Comparison of ENCODE assay signal across 13 cellular contexts in the genomic region with DNA sequence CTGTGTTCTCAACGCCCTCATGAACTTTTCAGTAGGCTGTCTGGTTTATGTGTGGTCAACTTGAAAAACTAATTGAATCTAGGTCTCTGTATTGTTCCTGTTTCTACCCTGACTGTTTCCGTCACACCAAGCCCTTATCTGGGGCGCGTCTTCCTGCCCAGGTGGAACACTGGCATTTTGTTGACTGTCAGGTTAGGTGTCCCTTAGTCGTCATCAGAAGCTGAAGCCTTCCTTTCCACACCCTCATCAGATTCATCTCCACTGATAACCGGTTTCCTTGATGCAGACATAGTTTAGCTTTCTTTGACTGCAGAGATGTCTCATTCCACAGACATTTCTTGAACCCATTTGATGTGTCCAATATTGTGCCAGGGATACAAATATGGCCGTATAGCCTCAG.
A peak's percentile ranks its signal among the peaks of the same experiment; 100 is the strongest.
DNase-seq lines count a peak whose midpoint lies in the region; ATAC-seq and TF ChIP-seq lines count a peak whose summit lies in the region.
"Had no signal": no experiment of that assay in that cellular context is flagged by ENCODE, and none has a peak within 500 bp of the region (broad histone marks: within the 10 kb centered on the region; RNA-seq: fewer than 3 reads in every experiment).

No MANE protein-coding gene starts in this region.

- POLR2A ChIA-PET in activated CD4-positive, alpha-beta memory T cell treated with anti-CD3 and anti-CD28 coated beads, Interleukin-2, amount 10 ng/mL, durations not matched to agents 7 days and 5 days (lab: Charles Lee) = interaction anchor here (0.6 to 15.5 kb wide), 21 partner anchors 10 to 271 kb away, joined by 3 to 579 read pairs (median 14); partner anchors contain the start of genes BORCS5, CDKN1B and DUSP16

- no peaks in the 10 kb centered on the region for H3K36me3 ChIP-seq in effector memory CD4-positive, alpha-beta T cell (ENCODE audit: control insufficient read depth, insufficient read depth, low read length)

- CTCF ChIA-PET in activated CD4-positive, alpha-beta memory T cell treated with anti-CD3 and anti-CD28 coated beads, Interleukin-2, amount 10 ng/mL, durations not matched to agents 7 days and 5 days (lab: Charles Lee) = interaction anchor here (1.1 to 4.0 kb wide), 9 partner anchors 9 to 98 kb away, joined by 3 to 34 read pairs (median 7); no protein-coding TSS in a partner anchor

- no peaks in the 10 kb centered on the region for H3K27me3 ChIP-seq in effector memory CD4-positive, alpha-beta T cell (replicated peaks; ENCODE audit: control insufficient read depth, insufficient read depth, low read length, poor library complexity, severe bottlenecking)
- H3K27me3 ChIP-seq: sigmoid colon had no signal

- peak overlapping the region; percentile 97 for H3K27ac Mint-ChIP-seq in activated CD4-positive, alpha-beta memory T cell treated with anti-CD3 and anti-CD28 coated beads, Interleukin-2, amount 10 ng/mL, durations not matched to agents 7 days and 5 days
- H3K27ac Mint-ChIP-seq in stimulated activated naive B cell treated with anti-CD40 and anti-IgM and Interleukin-4, amounts not matched to agents 10 μg/mL and 1 μg/mL and 100 μg/mL, for 72 hours = no peak overlapping the region
- H3K27ac Mint-ChIP-seq in osteocyte (ENCODE audit: unreplicated experiment) = no peak overlapping the region

- no peaks in the 10 kb centered on the region for H3K9me3 ChIP-seq in effector memory CD4-positive, alpha-beta T cell (ENCODE audit: control insufficient read depth, low read length)
- H3K9me3 ChIP-seq: sigmoid colon had no signal

- peaks cover 93% of the 10 kb centered on the region for H3K4me1 Mint-ChIP-seq in activated CD4-positive, alpha-beta memory T cell treated with anti-CD3 and anti-CD28 coated beads, Interleukin-2, amount 10 ng/mL, durations not matched to agents 7 days and 5 days
- H3K4me1 Mint-ChIP-seq in stimulated activated naive B cell treated with anti-CD40 and anti-IgM and Interleukin-4, amounts not matched to agents 10 μg/mL and 1 μg/mL and 100 μg/mL, for 72 hours = peaks cover 3 to 24% of the 10 kb centered on the region in 2 donors
- H3K4me1 Mint-ChIP-seq in osteocyte (ENCODE audit: unreplicated experiment) = peaks cover 9% of the 10 kb centered on the region

- H3K4me3 Mint-ChIP-seq in activated CD4-positive, alpha-beta memory T cell treated with anti-CD3 and anti-CD28 coated beads, Interleukin-2, amount 10 ng/mL, durations not matched to agents 7 days and 5 days = peak overlapping the region; percentile 36
- H3K4me3 Mint-ChIP-seq in stimulated activated naive B cell treated with anti-CD40 and anti-IgM and Interleukin-4, amounts not matched to agents 10 μg/mL and 1 μg/mL and 100 μg/mL, for 72 hours = no peak overlapping the region
- no peak overlapping the region for H3K4me3 Mint-ChIP-seq in osteocyte (ENCODE audit: unreplicated experiment)
- H3K4me3 Mint-ChIP-seq: H9 had no signal

- H3K27ac ChIP-seq in effector memory CD4-positive, alpha-beta T cell (ENCODE audit: insufficient read depth, low read length, poor library complexity, severe bottlenecking) = peak overlapping the region; percentile 86
- H3K27ac ChIP-seq: KMS-11, sigmoid colon had no signal

- H3K36me3 Mint-ChIP-seq in activated CD4-positive, alpha-beta memory T cell treated with anti-CD3 and anti-CD28 coated beads, Interleukin-2, amount 10 ng/mL, durations not matched to agents 7 days and 5 days (ENCODE audit: low read depth) = peaks cover 63% of the 10 kb centered on the region
- peaks cover 48 to 64% of the 10 kb centered on the region in 2 donors for H3K36me3 Mint-ChIP-seq in stimulated activated naive B cell treated with anti-CD40 and anti-IgM and Interleukin-4, amounts not matched to agents 10 μg/mL and 1 μg/mL and 100 μg/mL, for 72 hours
- peaks cover 32% of the 10 kb centered on the region for H3K36me3 Mint-ChIP-seq in osteocyte (ENCODE audit: unreplicated experiment)

- peak; percentile 14 to 70 for ATAC-seq in stimulated activated naive B cell treated with anti-CD40 and anti-IgM and Interleukin-4, amounts not matched to agents 10 μg/mL and 1 μg/mL and 100 μg/mL, for 72 hours (replicated peaks)
- no peak for ATAC-seq in GM21576 (IDR thresholded peaks at IDR 0.05; ENCODE audit: unreplicated experiment)

- DNase-seq in T follicular helper cell (ENCODE audit: low read depth) (peak; percentile 68), DMS53 treated with DMSO at 0.1 percent for 48 hours (lab: John Stamatoyannopoulos, UW; ENCODE audit: unreplicated experiment) (no peak), osteocyte (ENCODE audit: extremely low spot score, unreplicated experiment) (no peak), NCI-H1417 (lab: John Stamatoyannopoulos, UW) (no peak)
- DNase-seq in activated CD4-positive, alpha-beta memory T cell treated with anti-CD3 and anti-CD28 coated beads, Interleukin-2, amount 10 ng/mL, durations not matched to agents 7 days and 5 days = peak; percentile 75
- peak; percentile 63 to 78 (median 76) for DNase-seq in effector memory CD4-positive, alpha-beta T cell
- DNase-seq in stimulated activated naive B cell treated with anti-CD40 and anti-IgM and Interleukin-4, amounts not matched to agents 10 μg/mL and 1 μg/mL and 100 μg/mL, for 72 hours = no peak
- DNase-seq: Calu3, H9, NCI-H2171 treated with DMSO at 0.1 percent for 48 hours, sigmoid colon had no signal

- peaks cover 68% of the 10 kb centered on the region for H3K4me1 ChIP-seq in effector memory CD4-positive, alpha-beta T cell (ENCODE audit: control insufficient read depth, insufficient read depth, low read length, poor library complexity, severe bottlenecking)

- no peak overlapping the region for H3K4me3 ChIP-seq in effector memory CD4-positive, alpha-beta T cell (ENCODE audit: insufficient read depth, low read depth, low read length, poor library complexity, severe bottlenecking)
- H3K4me3 ChIP-seq: sigmoid colon had no signal

- TF ChIP-seq CTCF in osteocyte (IDR thresholded peaks at IDR 0.05) = no peak

- H3K27me3 Mint-ChIP-seq in activated CD4-positive, alpha-beta memory T cell treated with anti-CD3 and anti-CD28 coated beads, Interleukin-2, amount 10 ng/mL, durations not matched to agents 7 days and 5 days = no peaks in the 10 kb centered on the region
- H3K27me3 Mint-ChIP-seq in stimulated activated naive B cell treated with anti-CD40 and anti-IgM and Interleukin-4, amounts not matched to agents 10 μg/mL and 1 μg/mL and 100 μg/mL, for 72 hours = no peaks in the 10 kb centered on the region
- no peaks in the 10 kb centered on the region for H3K27me3 Mint-ChIP-seq in osteocyte (ENCODE audit: unreplicated experiment)

- peaks cover 3% of the 10 kb centered on the region for H3K9me3 Mint-ChIP-seq in activated CD4-positive, alpha-beta memory T cell treated with anti-CD3 and anti-CD28 coated beads, Interleukin-2, amount 10 ng/mL, durations not matched to agents 7 days and 5 days
- H3K9me3 Mint-ChIP-seq in stimulated activated naive B cell treated with anti-CD40 and anti-IgM and Interleukin-4, amounts not matched to agents 10 μg/mL and 1 μg/mL and 100 μg/mL, for 72 hours = no peaks in the 10 kb centered on the region
- H3K9me3 Mint-ChIP-seq in osteocyte (ENCODE audit: unreplicated experiment) = no peaks in the 10 kb centered on the region

Comparison
In these comparisons a context has a peak if more than half of its experiments do, and no peak if none do; other contexts are left out.
1. DNase-seq: peak in T follicular helper cell (single experiment), activated CD4-positive, alpha-beta memory T cell treated with anti-CD3 and anti-CD28 coated beads, Interleukin-2, amount 10 ng/mL, durations not matched to agents 7 days and 5 days (single experiment) and effector memory CD4-positive, alpha-beta T cell (3 of 3); none in stimulated activated naive B cell treated with anti-CD40 and anti-IgM and Interleukin-4, amounts not matched to agents 10 μg/mL and 1 μg/mL and 100 μg/mL, for 72 hours (single experiment), DMS53 treated with DMSO at 0.1 percent for 48 hours (single experiment), osteocyte (single experiment) and NCI-H1417 (0 of 3).